Comparison of ENCODE assay signal across 20 cellular contexts in genomic region chr2:128361376-128362131, GRCh38. TPM values are rescaled to one million over a fixed set of nuclear protein-coding genes. Genes with fewer than 3 reads are reported as not detected.
DNase-seq lines count a peak whose midpoint lies in the region; ATAC-seq, FAIRE-seq and TF ChIP-seq lines count a peak whose summit lies in the region.
"Had no signal": no experiment of that assay in that cellular context is flagged by ENCODE, and none has a peak within 500 bp of the region (broad histone marks: within the 10 kb centered on the region; RNA-seq: fewer than 3 reads in every experiment).

No MANE protein-coding gene starts in this region.

- H3K14ac ChIP-seq in H9 (ENCODE audit: insufficient read depth, low read length), result peak overlapping the region; percentile 16

- no peak overlapping the region for H2BK5ac ChIP-seq in H9 (ENCODE audit: insufficient read length, low read length)

- H2AK5ac ChIP-seq in H9 (ENCODE audit: insufficient read length, low read length), result peak overlapping the region; percentile 28

- ATAC-seq in activated CD4-positive, CD25-positive, alpha-beta regulatory T cell treated with anti-CD3 and anti-CD28 coated beads, Interleukin-2, amount 50 U/mL, for 24 hours, result no peak
- ATAC-seq in GM21526 (IDR thresholded peaks at IDR 0.05; ENCODE audit: low FRiP score, unreplicated experiment), result no peak
- ATAC-seq in HG03097 (IDR thresholded peaks at IDR 0.05; ENCODE audit: low FRiP score, unreplicated experiment), result no peak
- ATAC-seq: activated CD8-positive, alpha-beta memory T cell treated with anti-CD3 and anti-CD28 coated beads, Interleukin-2, amount 10 ng/mL, durations not matched to agents 7 days and 5 days; activated T-helper 17 cell treated with anti-CD3 and anti-CD28 coated beads, Interleukin-2, amount 50 U/mL, for 72 hours; esophagus mucosa; left colon had no signal

- H2BK12ac ChIP-seq in H9 (ENCODE audit: insufficient read length, low read depth, low read length), result peak overlapping the region; percentile 77

- no peak overlapping the region for H4K8ac ChIP-seq in H9 (replicated peaks; ENCODE audit: insufficient read length, low read depth, low read length)

- H3K4me3 ChIP-seq in AG04450 (ENCODE audit: low read depth, low read length), result no peak overlapping the region
- no peak overlapping the region for H3K4me3 ChIP-seq in bronchial epithelial cell (ENCODE audit: low read depth, low read length)
- H3K4me3 ChIP-seq in mesodermal cell (ENCODE audit: extremely low read depth, insufficient read depth, low read length, poor library complexity, severe bottlenecking), result no peak overlapping the region
- H3K4me3 ChIP-seq: transverse colon had no signal

- peaks cover 35 to 37% of the 10 kb centered on the region in 2 experiments for H3K4me1 Mint-ChIP-seq in H9
- H3K4me1 Mint-ChIP-seq: activated CD8-positive, alpha-beta memory T cell treated with anti-CD3 and anti-CD28 coated beads, Interleukin-2, amount 10 ng/mL, durations not matched to agents 7 days and 5 days; activated T-helper 17 cell treated with anti-CD3 and anti-CD28 coated beads, Interleukin-2, amount 50 U/mL, for 72 hours had no signal

- H3K4me1 ChIP-seq in H9 (ENCODE audit: insufficient read depth, low read length), result peaks cover 7% of the 10 kb centered on the region; the same call in 1 of the 2 replicates
- H3K4me1 ChIP-seq in mesodermal cell (ENCODE audit: control insufficient read depth, insufficient read depth, low read length, poor library complexity, severe bottlenecking), result peaks cover 30% of the 10 kb centered on the region

- H3K56ac ChIP-seq in H9 (ENCODE audit: insufficient read length, low read depth, low read length), result no peak overlapping the region

- H3K27me3 ChIP-seq in AG04450 (ENCODE audit: control insufficient read depth, insufficient read depth, low read length) (no peaks in the 10 kb centered on the region), H9 (ENCODE audit: insufficient read depth, low read length) (no peaks in the 10 kb centered on the region), bronchial epithelial cell (ENCODE audit: control insufficient read depth, insufficient read depth, low read length) (no peaks in the 10 kb centered on the region)
- H3K27me3 ChIP-seq: transverse colon had no signal

- H4K20me1 ChIP-seq in H9 (ENCODE audit: control insufficient read depth, insufficient read depth, insufficient read length), result no peaks in the 10 kb centered on the region

- H3K36me3 Mint-ChIP-seq in H9 (ENCODE audit: insufficient read depth in 1 of 3, low read depth in 3 of 3), result peaks cover 0 to 5% (median 0%) of the 10 kb centered on the region in 3 experiments; a peak in 1 of 7 replicates
- H3K36me3 Mint-ChIP-seq: activated CD8-positive, alpha-beta memory T cell treated with anti-CD3 and anti-CD28 coated beads, Interleukin-2, amount 10 ng/mL, durations not matched to agents 7 days and 5 days had no signal

- no peak for TF ChIP-seq CTCF in AG04450 (IDR thresholded peaks at IDR 0.05; ENCODE audit: low read depth, low read length)
- no peak for TF ChIP-seq CTCF in H9 (conservative IDR thresholded peaks at IDR 0.05)
- no peak for TF ChIP-seq CTCF in bronchial epithelial cell (IDR thresholded peaks at IDR 0.05; ENCODE audit: insufficient read depth, low read length, severe bottlenecking)

- H2BK15ac ChIP-seq in H9 (ENCODE audit: low read depth, low read length), result no peak overlapping the region

- peaks cover 0 to 2% of the 10 kb centered on the region in 2 experiments; a peak in 1 of 5 replicates for H3K9me3 Mint-ChIP-seq in H9
- H3K9me3 Mint-ChIP-seq: activated T-helper 17 cell treated with anti-CD3 and anti-CD28 coated beads, Interleukin-2, amount 50 U/mL, for 72 hours; central memory CD8-positive, alpha-beta T cell had no signal

- no peak overlapping the region for H3K9ac ChIP-seq in H9 (ENCODE audit: extremely low read depth, insufficient read length, low read length)

- H3K4me2 ChIP-seq in H9 (ENCODE audit: insufficient read depth, insufficient read length, low read length), result no peak overlapping the region

- H3K79me1 ChIP-seq in H9 (ENCODE audit: insufficient read depth, low read depth, low read length, poor library complexity, severe bottlenecking), result no peaks in the 10 kb centered on the region

- no peak overlapping the region for H4K5ac ChIP-seq in H9 (ENCODE audit: insufficient read length, low read depth, low read length)

- FAIRE-seq in bronchial epithelial cell (lab: Jason Lieb, UNC), result peak; percentile 52

- no peaks in the 10 kb centered on the region for H3K23me2 ChIP-seq in H9 (ENCODE audit: insufficient read length, low read depth, low read length, poor library complexity, severe bottlenecking)

- DNase-seq in AG04450 (ENCODE audit: low read depth, low spot score), result no peak
- no peak for DNase-seq in H9
- DNase-seq in bronchial epithelial cell (ENCODE audit: low read depth), result no peak
- DNase-seq in GDM1 (lab: John Stamatoyannopoulos, UW), result no peak
- DNase-seq: activated CD8-positive, alpha-beta memory T cell treated with anti-CD3 and anti-CD28 coated beads, Interleukin-2, amount 10 ng/mL, durations not matched to agents 7 days and 5 days; DMS79 treated with DMSO at 0.1 percent for 48 hours; effector CD4-positive, alpha-beta T cell; left colon; NCI-H526; OCI-M1; stimulated activated naive CD4-positive, alpha-beta T cell; T-helper 2 cell; transverse colon had no signal

- H3T11ph ChIP-seq in H9 (ENCODE audit: low read length), result no peak overlapping the region

- H3K27ac Mint-ChIP-seq in H9, result peak overlapping the region; percentile 98; a peak in 4 of 7 replicates
- H3K27ac Mint-ChIP-seq: activated CD8-positive, alpha-beta memory T cell treated with anti-CD3 and anti-CD28 coated beads, Interleukin-2, amount 10 ng/mL, durations not matched to agents 7 days and 5 days; activated T-helper 17 cell treated with anti-CD3 and anti-CD28 coated beads, Interleukin-2, amount 50 U/mL, for 72 hours had no signal

- H3K36me3 ChIP-seq in bronchial epithelial cell (ENCODE audit: control insufficient read depth, insufficient read depth, low read length) (no peaks in the 10 kb centered on the region), mesodermal cell (ENCODE audit: control insufficient read depth, insufficient read depth, low read length) (no peaks in the 10 kb centered on the region)
- H3K36me3 ChIP-seq: transverse colon had no signal

- POLR2A ChIA-PET in AG04450 (lab: Yijun Ruan, JAX), result interaction anchor here (2.7 kb wide), 1 partner anchor 13 kb away, joined by 14 read pairs; no protein-coding TSS in a partner anchor

- no peak overlapping the region for H3K23ac ChIP-seq in H9 (ENCODE audit: insufficient read length, low read depth, low read length)

- peak overlapping the region in 1 of 2 experiments; percentile 10; a peak in 1 of 5 replicates for H3K4me3 Mint-ChIP-seq in H9
- H3K4me3 Mint-ChIP-seq: activated CD8-positive, alpha-beta memory T cell treated with anti-CD3 and anti-CD28 coated beads, Interleukin-2, amount 10 ng/mL, durations not matched to agents 7 days and 5 days; activated T-helper 17 cell treated with anti-CD3 and anti-CD28 coated beads, Interleukin-2, amount 50 U/mL, for 72 hours; central memory CD8-positive, alpha-beta T cell had no signal

- no peaks in the 10 kb centered on the region for H3K79me2 ChIP-seq in H9 (ENCODE audit: insufficient read depth, low read length)

- peak overlapping the region; percentile 56 for H2BK120ac ChIP-seq in H9 (ENCODE audit: low read depth, low read length, poor library complexity, severe bottlenecking)

- H3K27ac ChIP-seq in AG04450 (ENCODE audit: low read depth, low read length) (peak overlapping the region; percentile 0), H9 (ENCODE audit: insufficient read length, low read depth, low read length) (no peak overlapping the region), mesodermal cell (ENCODE audit: low read depth, low read length, severe bottlenecking) (peak overlapping the region; percentile 94)

- CTCF ChIA-PET in AG04450 (lab: Charles Lee), result no interaction called here

- peak overlapping the region; percentile 92 for H4K91ac ChIP-seq in H9 (ENCODE audit: insufficient read length, low read depth, low read length)

- peaks cover 15% of the 10 kb centered on the region; the same call in 1 of the 2 replicates for H3K9me3 ChIP-seq in AG04450 (ENCODE audit: control insufficient read depth, insufficient read depth, low read length)
- no peaks in the 10 kb centered on the region for H3K9me3 ChIP-seq in H9 (ENCODE audit: control insufficient read depth, low read depth, low read length)
- no peaks in the 10 kb centered on the region for H3K9me3 ChIP-seq in mesodermal cell (ENCODE audit: control insufficient read depth, low read length)
- H3K9me3 ChIP-seq: transverse colon had no signal

- no CpG with 5 or more reads among the region's 14 CpGs for WGBS in H9 (ENCODE audit: extremely low coverage, insufficient read length, low lambda C conversion rate)
- 96 to 97% methylated on average over 13 to 14 of the region's 14 CpGs for WGBS in mesodermal cell (ENCODE audit: insufficient coverage in 2 of 2), 2 experiments

- peak overlapping the region; percentile 50 for H3K18ac ChIP-seq in H9 (ENCODE audit: insufficient read length, low read depth, low read length)

- H2AFZ ChIP-seq in H9 (ENCODE audit: low read length), result no peak overlapping the region

- peaks cover 6% of the 10 kb centered on the region; the same call in 1 of the 2 replicates for H3K27me3 Mint-ChIP-seq in H9 (ENCODE audit: low read depth)

- H3K4ac ChIP-seq in H9 (ENCODE audit: low read depth, low read length), result no peak overlapping the region

- no peak overlapping the region for H2BK20ac ChIP-seq in H9 (ENCODE audit: low read depth, low read length, poor library complexity, severe bottlenecking)

RNA-seq across cellular contexts. Expression of gene HS6ST1, which starts 42.9 kb away (rescaled TPM):
- 22.4 and 34.1 TPM in 2 replicates for polyA plus RNA-seq in AG04450 (2011; rRNA removed)
- 31.3 and 39.9 TPM in 2 replicates for polyA minus RNA-seq in AG04450 (2011; rRNA and poly(A)+ RNA removed)
- total RNA-seq in H9 (2021) (58.9 and 60.2 TPM in 2 replicates), bronchial epithelial cell (19.2 and 21.3 TPM in 2 replicates)
- 22.0 TPM for polyA plus RNA-seq in mesodermal cell (2013, experiment 1 of 2)
- polyA plus RNA-seq in mesodermal cell (2013, experiment 2 of 2), result 18.4 TPM
